ENCODE assay signal across 10 cellular contexts in the genomic region with DNA sequence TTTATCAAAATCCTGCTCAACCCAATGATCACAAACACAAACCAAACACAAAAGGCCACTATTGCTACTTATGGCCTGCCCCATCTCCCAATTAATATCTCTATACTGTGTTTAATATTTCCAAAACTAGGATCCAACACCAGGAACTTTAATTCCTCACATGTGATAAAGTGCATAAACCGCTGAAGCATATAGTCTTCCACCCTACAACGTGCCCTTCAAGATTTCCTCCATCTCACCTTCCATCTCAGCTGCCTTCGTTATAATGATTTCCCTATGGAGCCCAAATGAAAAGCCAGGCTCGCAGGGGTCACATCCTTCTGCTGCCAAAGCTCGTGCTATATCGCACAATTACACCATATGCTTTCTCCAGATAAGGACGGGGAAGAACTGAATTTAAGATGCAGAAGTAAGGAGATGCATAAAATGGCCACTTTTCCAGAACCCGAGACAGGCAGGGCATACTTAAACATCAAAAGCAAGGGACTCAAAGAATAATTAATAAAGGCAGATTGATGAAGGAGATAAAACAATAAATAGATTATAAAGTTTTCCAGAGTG. TPM values are rescaled to one million over a fixed set of nuclear protein-coding genes. Genes with fewer than 3 reads are reported as not detected.
DNase-seq lines count a peak whose midpoint lies in the region; ATAC-seq, FAIRE-seq and TF ChIP-seq lines count a peak whose summit lies in the region.
"Had no signal": no experiment of that assay in that cellular context is flagged by ENCODE, and none has a peak within 500 bp of the region (broad histone marks: within the 10 kb centered on the region; RNA-seq: fewer than 3 reads in every experiment).

No MANE protein-coding gene starts in this region.

- H2BK12ac ChIP-seq in H1 (ENCODE audit: low read depth, low read length) (no peak overlapping the region), neuronal stem cell (ENCODE audit: low read length) (no peak overlapping the region)

- no peak overlapping the region for H2BK120ac ChIP-seq in H1 (replicated peaks; ENCODE audit: low read depth, low read length)
- H2BK120ac ChIP-seq in neuronal stem cell (ENCODE audit: low read depth, low read length), result no peak overlapping the region

- H2AFZ ChIP-seq in H1 (ENCODE audit: low read length) (no peak overlapping the region), neuronal stem cell (ENCODE audit: low read length) (no peak overlapping the region)

- H3K18ac ChIP-seq in H1 (ENCODE audit: extremely low read depth, low read length), result no peak overlapping the region
- no peak overlapping the region for H3K18ac ChIP-seq in neuronal stem cell (ENCODE audit: low read length)

- H3K56ac ChIP-seq in H1 (replicated peaks; ENCODE audit: insufficient read length, low read depth, low read length), result no peak overlapping the region

- no peak overlapping the region for H4K91ac ChIP-seq in H1 (replicated peaks; ENCODE audit: insufficient read length, low read length)
- no peak overlapping the region for H4K91ac ChIP-seq in neuronal stem cell (ENCODE audit: low read depth, low read length, poor library complexity)

- H2AK5ac ChIP-seq in H1 (ENCODE audit: low read depth, low read length) (no peak overlapping the region), neuronal stem cell (ENCODE audit: low read depth, low read length) (no peak overlapping the region)

- H3K27me3 ChIP-seq in H1 (replicated peaks in 1 of 4; ENCODE audit: control insufficient read depth in 3 of 4, extremely low read depth in 1 of 4, insufficient read depth in 3 of 4, low read length in 3 of 4) (no peaks in the 10 kb centered on the region), neuronal stem cell (ENCODE audit: control insufficient read depth in 3 of 3, insufficient read depth in 3 of 3, low read depth in 1 of 3, low read length in 3 of 3) (no peaks in the 10 kb centered on the region)

- no peak overlapping the region for H3K27ac ChIP-seq in H1 (ENCODE audit: low read depth, low read length)
- H3K27ac ChIP-seq in neuronal stem cell (replicated peaks; ENCODE audit: low read length), result peak overlapping the region; percentile 8

- CTCF ChIA-PET in H1 (lab: Charles Lee; ENCODE audit: partially characterized antibody), result interaction anchor here (0.7 to 1.6 kb wide), 3 partner anchors 15 to 106 kb away, joined by 3 to 4 read pairs (median 3); no protein-coding TSS in a partner anchor

- no peak for FAIRE-seq in H1 (lab: Jason Lieb, UNC)
- FAIRE-seq: A204.1 had no signal

- H3K79me1 ChIP-seq in H1 (ENCODE audit: low read depth, low read length), result no peaks in the 10 kb centered on the region
- peaks cover 6% of the 10 kb centered on the region for H3K79me1 ChIP-seq in neuronal stem cell (ENCODE audit: low read depth, low read length)

- no peak overlapping the region for H2BK5ac ChIP-seq in H1 (ENCODE audit: low read depth, low read length)
- no peak overlapping the region for H2BK5ac ChIP-seq in neuronal stem cell (ENCODE audit: low read length)

- H3K4me2 ChIP-seq in H1 (ENCODE audit: insufficient read depth in 1 of 2, low read depth in 2 of 2, low read length in 2 of 2), result peak overlapping the region; percentile 76 to 81
- H3K4me2 ChIP-seq in neuronal stem cell (ENCODE audit: insufficient read depth, low read length, poor library complexity, severe bottlenecking), result peak overlapping the region; percentile 79

- H3K9ac ChIP-seq in H1 (replicated peaks in 1 of 4; ENCODE audit: extremely low read depth in 1 of 4, low read depth in 3 of 4, low read length in 3 of 4), result peak overlapping the region; percentile 4 to 91 (median 22); a peak in 6 of 7 replicates
- no peak overlapping the region for H3K9ac ChIP-seq in neuronal stem cell (ENCODE audit: low read depth, low read length, poor library complexity)

- TF ChIP-seq EP300 in H1 (IDR thresholded peaks at IDR 0.05; ENCODE audit: borderline replicate concordance in 1 of 2, low read depth in 2 of 2, low read length in 2 of 2), result no peak

- H3K79me2 ChIP-seq in H1 (ENCODE audit: control insufficient read depth in 1 of 2, insufficient read depth in 2 of 2, low read length in 2 of 2), result peaks cover 32 to 67% of the 10 kb centered on the region in 2 experiments

- no peaks in the 10 kb centered on the region for H3K9me3 ChIP-seq in H1 (ENCODE audit: insufficient read depth in 2 of 2, low read depth in 1 of 2, low read length in 1 of 2)
- H3K9me3 ChIP-seq in neuronal stem cell (replicated peaks in 1 of 2; ENCODE audit: control insufficient read depth in 2 of 2, insufficient read depth in 1 of 2, low read depth in 1 of 2, low read length in 2 of 2), result peaks cover 0 to 11% of the 10 kb centered on the region in 2 donors

- POLR2A ChIA-PET in H1 (lab: Charles Lee; ENCODE audit: partially characterized antibody), result interaction anchor here (0.7 to 1.9 kb wide), 6 partner anchors 18 to 117 kb away, joined by 3 to 8 read pairs (median 4); no protein-coding TSS in a partner anchor

- H3K4ac ChIP-seq in H1 (replicated peaks; ENCODE audit: insufficient read length, low read depth, low read length), result no peak overlapping the region
- no peak overlapping the region for H3K4ac ChIP-seq in neuronal stem cell (ENCODE audit: low read length)

- H3K36me3 ChIP-seq in H1 (ENCODE audit: control insufficient read depth in 2 of 4, insufficient read depth in 4 of 4, low read length in 3 of 4) (no peaks in the 10 kb centered on the region), neuronal stem cell (replicated peaks in 1 of 2; ENCODE audit: control insufficient read depth in 2 of 2, insufficient read depth in 2 of 2, low read length in 2 of 2) (peaks cover 3 to 22% of the 10 kb centered on the region in 2 donors)

- peak overlapping the region; percentile 20 to 99 (median 66) for H3K4me3 ChIP-seq in H1 (ENCODE audit: extremely low read depth in 1 of 4, insufficient read depth in 2 of 4, low read depth in 3 of 4, low read length in 4 of 4)
- peak overlapping the region; percentile 74 to 82 for H3K4me3 ChIP-seq in neuronal stem cell (ENCODE audit: low read length in 2 of 2)

- H4K20me1 ChIP-seq in H1 (replicated peaks in 1 of 2; ENCODE audit: control insufficient read depth in 1 of 2, insufficient read depth in 2 of 2, low read length in 2 of 2), result peaks cover 23 to 37% of the 10 kb centered on the region in 2 experiments

- H4K5ac ChIP-seq in H1 (ENCODE audit: insufficient read length, low read depth, low read length), result no peak overlapping the region

- no peak overlapping the region for H3K23ac ChIP-seq in H1 (ENCODE audit: insufficient read length)
- H3K23ac ChIP-seq in neuronal stem cell (ENCODE audit: low read depth, low read length, poor library complexity), result no peak overlapping the region

- TF ChIP-seq CTCF in H1 (IDR thresholded peaks at IDR 0.05; ENCODE audit: control extremely low read depth in 1 of 3, insufficient read depth in 1 of 3, low read depth in 1 of 3, low read length in 3 of 3), result no peak

- no peak overlapping the region for H3K14ac ChIP-seq in H1 (ENCODE audit: insufficient read length)
- H3K14ac ChIP-seq in neuronal stem cell (ENCODE audit: low read length), result no peak overlapping the region

- H3K4me1 ChIP-seq in H1 (replicated peaks in 1 of 4; ENCODE audit: control insufficient read depth in 3 of 4, insufficient read depth in 4 of 4, low read length in 3 of 4) (peaks cover 6 to 14% (median 8%) of the 10 kb centered on the region in 4 experiments; a peak in 6 of 7 replicates), neuronal stem cell (ENCODE audit: control insufficient read depth in 2 of 2, insufficient read depth in 1 of 2, low read depth in 1 of 2, low read length in 2 of 2) (peaks cover 17 to 27% of the 10 kb centered on the region in 2 donors)

- peak; percentile 0 for DNase-seq in NCI-H1092 treated with DMSO at 0.1 percent for 48 hours (lab: John Stamatoyannopoulos, UW)
- no peak for DNase-seq in NCI-H1092 (lab: John Stamatoyannopoulos, UW)
- DNase-seq in NCI-H1105 treated with DMSO at 0.1 percent for 48 hours (lab: John Stamatoyannopoulos, UW), result peak; percentile 38
- DNase-seq in H1 (ENCODE audit: low read depth in 1 of 2, low spot score in 2 of 2), result no peak
- no peak for DNase-seq in neuronal stem cell (ENCODE audit: low spot score)
- no peak for DNase-seq in NK-92 (lab: John Stamatoyannopoulos, UW; ENCODE audit: unreplicated experiment)
- DNase-seq: NCI-H187 had no signal

- H3K23me2 ChIP-seq in H1 (ENCODE audit: low read depth, low read length), result peaks cover 6% of the 10 kb centered on the region; the same call in 1 of the 2 replicates

- no peak for TF ChIP-seq POLR2A in H1 (IDR thresholded peaks at IDR 0.05; ENCODE audit: control extremely low read depth in 1 of 2, low read depth in 2 of 2, low read length in 2 of 2)

- 29% methylated on average over 8 of the region's 8 CpGs; no CpG with 5 or more reads in 1 of the 2 experiments for WGBS in H1 (ENCODE audit: extremely low coverage in 1 of 2, insufficient coverage in 1 of 2, insufficient read length in 1 of 2, insufficient replicate concordance in 2 of 2, low coverage in 1 of 2, low lambda C conversion rate in 2 of 2, missing lambda C conversion rate in 1 of 2), 2 experiments
- no CpG with 5 or more reads among the region's 8 CpGs for WGBS in neuronal stem cell (ENCODE audit: extremely low coverage in 2 of 2, insufficient read length in 2 of 2, insufficient replicate concordance in 1 of 2), 2 donors

- no peak for TF ChIP-seq RAD21 in H1 (IDR thresholded peaks at IDR 0.05 in 1 of 2, conservative IDR thresholded peaks at IDR 0.05 in 1 of 2; ENCODE audit: low read depth in 2 of 2, low read length in 2 of 2)

- no peak overlapping the region for H2BK15ac ChIP-seq in H1 (ENCODE audit: low read length)
- H2BK15ac ChIP-seq in neuronal stem cell (ENCODE audit: low read length), result no peak overlapping the region

- no peak overlapping the region for H4K8ac ChIP-seq in H1 (ENCODE audit: extremely low read depth, insufficient read depth, low read length)
- no peak overlapping the region for H4K8ac ChIP-seq in neuronal stem cell (ENCODE audit: low read depth, low read length)

- H2BK20ac ChIP-seq in H1 (ENCODE audit: low read length), result no peak overlapping the region

- ATAC-seq in GM18502 (IDR thresholded peaks at IDR 0.05; ENCODE audit: poor library complexity, unreplicated experiment), result no peak
- ATAC-seq in GM19467 (IDR thresholded peaks at IDR 0.05; ENCODE audit: unreplicated experiment), result no peak

TF ChIP-seq in H1, 55 proteins besides CTCF, POLR2A, EP300 and RAD21:
- no peak for TF ChIP-seq SRF (IDR thresholded peaks at IDR 0.05; ENCODE audit: low read depth, low read length)
TF ChIP-seq in H1: peak in this region for 0.

RNA-seq across cellular contexts. Expression of gene MYH10, which starts 1.8 kb away (rescaled TPM):
- 283 and 289 TPM in 2 replicates for total RNA-seq in H1 (2021; fragmentation: NEBNext Ultra II Directional; extraction: Animal tissue kit (Norgen Biotek cat#: 25700))
- polyA plus RNA-seq in H1 (2011; rRNA removed), result 64.1 and 80.8 TPM in 2 replicates
- polyA plus RNA-seq in H1 (2011; cell fraction: cytosol; rRNA removed), result 116 TPM
- polyA plus RNA-seq in H1 (2011; cell fraction: nucleus; rRNA removed), result 381 TPM
- 156 to 205 TPM (median 187 TPM) in 4 replicates for polyA plus RNA-seq in H1 (2012, experiment 1 of 2)
- 7.9 TPM for polyA plus RNA-seq in H1 (2012, experiment 2 of 2)
- 95.2 TPM for polyA plus RNA-seq in H1 (2013, experiment 1 of 2)
- 86.2 TPM for polyA plus RNA-seq in H1 (2013, experiment 2 of 2)
- polyA minus RNA-seq in H1 (2011; rRNA and poly(A)+ RNA removed), result 161 and 239 TPM in 2 replicates
- polyA minus RNA-seq in H1 (2011; cell fraction: cytosol; rRNA and poly(A)+ RNA removed), result 157 TPM
- 250 TPM for polyA minus RNA-seq in H1 (2011; cell fraction: nucleus; rRNA and poly(A)+ RNA removed)
- polyA plus RNA-seq in neuronal stem cell (2013, experiment 1 of 2), result 81.5 TPM
- 78.9 TPM for polyA plus RNA-seq in neuronal stem cell (2013, experiment 2 of 2)

Comparison
In these comparisons a context has a peak if more than half of its experiments do, and no peak if none do; other contexts are left out.
1. DNase-seq: peak in NCI-H1092 treated with DMSO at 0.1 percent for 48 hours (single experiment) and NCI-H1105 treated with DMSO at 0.1 percent for 48 hours (single experiment); none in NCI-H1092 (single experiment), H1 (0 of 2), neuronal stem cell (single experiment) and NK-92 (single experiment).